Comparison of ENCODE assay signal across 8 cellular contexts in the genomic region with DNA sequence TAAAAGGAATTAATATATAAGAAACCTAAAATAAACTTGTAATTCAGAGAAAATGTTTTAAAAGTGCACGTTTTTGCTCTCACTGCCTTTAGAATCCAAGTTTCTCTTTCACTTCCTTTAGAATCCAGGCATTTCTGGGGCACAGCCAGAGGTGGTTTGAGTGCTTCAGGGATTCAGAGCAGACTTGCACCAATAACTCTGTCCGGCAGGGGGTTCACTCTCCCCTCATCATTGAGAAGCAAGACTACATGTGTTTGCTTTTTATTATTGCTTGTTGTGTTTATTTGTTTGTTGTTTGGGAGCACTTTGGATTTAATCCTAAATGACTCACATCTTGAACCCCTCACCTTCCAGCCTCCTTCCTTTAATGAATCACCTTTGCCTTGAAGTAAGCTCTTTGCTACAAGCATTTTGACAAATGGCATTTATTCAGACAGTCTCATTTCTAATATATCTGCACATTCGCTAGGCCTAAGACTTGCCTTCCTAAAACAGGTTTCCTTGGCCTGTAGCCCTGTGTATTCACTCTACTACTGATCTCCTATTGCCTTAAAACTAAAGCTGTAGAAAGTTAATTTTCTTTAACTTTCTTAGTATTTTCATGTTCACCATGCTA.
DNase-seq lines count a peak whose midpoint lies in the region; ATAC-seq and TF ChIP-seq lines count a peak whose summit lies in the region.

No MANE protein-coding gene starts in this region.

- no peak overlapping the region for H3K4me3 Mint-ChIP-seq in activated naive CD4-positive, alpha-beta T cell treated with anti-CD3 and anti-CD28 coated beads, Interleukin-2, amount 10 ng/mL, durations not matched to agents 7 days and 5 days

- peak; percentile 26 for DNase-seq in activated naive CD4-positive, alpha-beta T cell treated with anti-CD3 and anti-CD28 coated beads, Interleukin-2, amount 10 ng/mL, durations not matched to agents 7 days and 5 days
- no peak for DNase-seq in activated naive CD4-positive, alpha-beta T cell treated with anti-CD3 and anti-CD28 coated beads, Interleukin-2, amount 50 U/mL, for 72 hours (ENCODE audit: low spot score in 2 of 2)
- peak; percentile 33 for DNase-seq in KBM-7
- peak; percentile 92 for DNase-seq in SIG-M5 treated with dmso at 0.1 percent for 504 hours (lab: John Stamatoyannopoulos, UW; ENCODE audit: unreplicated experiment)
- DNase-seq in esophagus squamous epithelium (lab: John Stamatoyannopoulos, UW), result no peak
- DNase-seq in stimulated activated naive CD4-positive, alpha-beta T cell (lab: John Stamatoyannopoulos, UW), result no peak

- no peaks in the 10 kb centered on the region for H4K20me1 ChIP-seq in neural cell (ENCODE audit: insufficient read depth)

- 21 to 23% methylated on average over 3 of the region's 3 CpGs for WGBS in esophagus squamous epithelium, 2 donors

- intact Hi-C loops in esophagus squamous epithelium (cut with DNase I), result no loop called here

- H3K27me3 Mint-ChIP-seq in activated naive CD4-positive, alpha-beta T cell treated with anti-CD3 and anti-CD28 coated beads, Interleukin-2, amount 10 ng/mL, durations not matched to agents 7 days and 5 days, result peaks cover 5% of the 10 kb centered on the region

- H3K9me2 ChIP-seq in neural cell (ENCODE audit: insufficient read depth, low read length), result no peaks in the 10 kb centered on the region

- no peaks in the 10 kb centered on the region for H3K4me1 ChIP-seq in esophagus squamous epithelium

- no peaks in the 10 kb centered on the region for H3K79me2 ChIP-seq in neural cell (replicated peaks; ENCODE audit: insufficient read depth, low read length)

- CTCF ChIA-PET in activated naive CD4-positive, alpha-beta T cell treated with anti-CD3 and anti-CD28 coated beads, Interleukin-2, amount 10 ng/mL, durations not matched to agents 7 days and 5 days (lab: Charles Lee), result interaction anchor here (0.6 to 1.3 kb wide), 2 partner anchors 21 to 66 kb away, joined by 3 read pairs; no protein-coding TSS in a partner anchor

- no peak for TF ChIP-seq EP300 in neural cell (conservative IDR thresholded peaks at IDR 0.05; ENCODE audit: poor library complexity, severe bottlenecking)

- TF ChIP-seq RAD21 in neural cell (conservative IDR thresholded peaks at IDR 0.05), result peak; percentile 76

- no peaks in the 10 kb centered on the region for H3K9me3 Mint-ChIP-seq in activated naive CD4-positive, alpha-beta T cell treated with anti-CD3 and anti-CD28 coated beads, Interleukin-2, amount 10 ng/mL, durations not matched to agents 7 days and 5 days
- no peaks in the 10 kb centered on the region for H3K9me3 Mint-ChIP-seq in activated naive CD4-positive, alpha-beta T cell treated with anti-CD3 and anti-CD28 coated beads, Interleukin-2, amount 50 U/mL, for 72 hours

- ATAC-seq in activated naive CD4-positive, alpha-beta T cell treated with anti-CD3 and anti-CD28 coated beads, Interleukin-2, amount 50 U/mL, for 72 hours, result no peak
- ATAC-seq in HG02763 (IDR thresholded peaks at IDR 0.05; ENCODE audit: unreplicated experiment), result no peak

- H3K27ac ChIP-seq in esophagus squamous epithelium (no peak overlapping the region), neural cell (ENCODE audit: low read length) (no peak overlapping the region)

- H3K27me3 ChIP-seq in esophagus squamous epithelium (no peaks in the 10 kb centered on the region), neural cell (ENCODE audit: insufficient read depth, low read depth, low read length) (no peaks in the 10 kb centered on the region)

- no peak overlapping the region for H3K27ac Mint-ChIP-seq in activated naive CD4-positive, alpha-beta T cell treated with anti-CD3 and anti-CD28 coated beads, Interleukin-2, amount 10 ng/mL, durations not matched to agents 7 days and 5 days
- no peak overlapping the region for H3K27ac Mint-ChIP-seq in activated naive CD4-positive, alpha-beta T cell treated with anti-CD3 and anti-CD28 coated beads, Interleukin-2, amount 50 U/mL, for 72 hours

- H3F3A ChIP-seq in neural cell (ENCODE audit: insufficient read depth, low read length, poor library complexity, severe bottlenecking), result no peaks in the 10 kb centered on the region

- in situ Hi-C loops in KBM-7 (cut with MboI; ENCODE audit: low pct_unique_long_range_greater_than_20kb, low sequenced_read_pairs), result no loop called here

- TF ChIP-seq CTCF in esophagus squamous epithelium (IDR thresholded peaks at IDR 0.05) (peak in 4 of 6 experiments; percentile 18 to 51 (median 36)), neural cell (IDR thresholded peaks at IDR 0.05; ENCODE audit: poor library complexity, severe bottlenecking) (peak; percentile 68)

- no peak overlapping the region for H2AFZ ChIP-seq in neural cell (ENCODE audit: low read depth, low read length)

- no peak overlapping the region for H3K9ac ChIP-seq in neural cell (ENCODE audit: low read length)

- TF ChIP-seq POLR2A in esophagus squamous epithelium (IDR thresholded peaks at IDR 0.05), result no peak

- H3K4me3 ChIP-seq in esophagus squamous epithelium (no peak overlapping the region), neural cell (ENCODE audit: low read length) (no peak overlapping the region)

- H3K4me1 Mint-ChIP-seq in activated naive CD4-positive, alpha-beta T cell treated with anti-CD3 and anti-CD28 coated beads, Interleukin-2, amount 10 ng/mL, durations not matched to agents 7 days and 5 days, result no peaks in the 10 kb centered on the region

- H3K36me3 ChIP-seq in esophagus squamous epithelium (no peaks in the 10 kb centered on the region), neural cell (ENCODE audit: insufficient read depth, low read length) (no peaks in the 10 kb centered on the region)

- no peak overlapping the region for H3K4me2 ChIP-seq in neural cell (ENCODE audit: low read length)

- no peaks in the 10 kb centered on the region for H3K36me3 Mint-ChIP-seq in activated naive CD4-positive, alpha-beta T cell treated with anti-CD3 and anti-CD28 coated beads, Interleukin-2, amount 10 ng/mL, durations not matched to agents 7 days and 5 days
- no peaks in the 10 kb centered on the region for H3K36me3 Mint-ChIP-seq in activated naive CD4-positive, alpha-beta T cell treated with anti-CD3 and anti-CD28 coated beads, Interleukin-2, amount 50 U/mL, for 72 hours

- H3K9me3 ChIP-seq in esophagus squamous epithelium, result no peaks in the 10 kb centered on the region
- no peaks in the 10 kb centered on the region for H3K9me3 ChIP-seq in neural cell (ENCODE audit: low read length)

TF ChIP-seq in neural cell, 6 proteins besides CTCF, POLR2A, EP300 and RAD21:
- no peak for TF ChIP-seq MXI1 (conservative IDR thresholded peaks at IDR 0.05; ENCODE audit: poor library complexity, severe bottlenecking)
- no peak for TF ChIP-seq EZH2 (IDR thresholded peaks at IDR 0.05; ENCODE audit: borderline replicate concordance, insufficient read depth, low read length, poor library complexity, severe bottlenecking)
- TF ChIP-seq SMC3 (conservative IDR thresholded peaks at IDR 0.05; ENCODE audit: poor library complexity), result peak; percentile 77
- no peak for TF ChIP-seq TAF1 (IDR thresholded peaks at IDR 0.05; ENCODE audit: low read depth)
- TF ChIP-seq, protein P1, sequence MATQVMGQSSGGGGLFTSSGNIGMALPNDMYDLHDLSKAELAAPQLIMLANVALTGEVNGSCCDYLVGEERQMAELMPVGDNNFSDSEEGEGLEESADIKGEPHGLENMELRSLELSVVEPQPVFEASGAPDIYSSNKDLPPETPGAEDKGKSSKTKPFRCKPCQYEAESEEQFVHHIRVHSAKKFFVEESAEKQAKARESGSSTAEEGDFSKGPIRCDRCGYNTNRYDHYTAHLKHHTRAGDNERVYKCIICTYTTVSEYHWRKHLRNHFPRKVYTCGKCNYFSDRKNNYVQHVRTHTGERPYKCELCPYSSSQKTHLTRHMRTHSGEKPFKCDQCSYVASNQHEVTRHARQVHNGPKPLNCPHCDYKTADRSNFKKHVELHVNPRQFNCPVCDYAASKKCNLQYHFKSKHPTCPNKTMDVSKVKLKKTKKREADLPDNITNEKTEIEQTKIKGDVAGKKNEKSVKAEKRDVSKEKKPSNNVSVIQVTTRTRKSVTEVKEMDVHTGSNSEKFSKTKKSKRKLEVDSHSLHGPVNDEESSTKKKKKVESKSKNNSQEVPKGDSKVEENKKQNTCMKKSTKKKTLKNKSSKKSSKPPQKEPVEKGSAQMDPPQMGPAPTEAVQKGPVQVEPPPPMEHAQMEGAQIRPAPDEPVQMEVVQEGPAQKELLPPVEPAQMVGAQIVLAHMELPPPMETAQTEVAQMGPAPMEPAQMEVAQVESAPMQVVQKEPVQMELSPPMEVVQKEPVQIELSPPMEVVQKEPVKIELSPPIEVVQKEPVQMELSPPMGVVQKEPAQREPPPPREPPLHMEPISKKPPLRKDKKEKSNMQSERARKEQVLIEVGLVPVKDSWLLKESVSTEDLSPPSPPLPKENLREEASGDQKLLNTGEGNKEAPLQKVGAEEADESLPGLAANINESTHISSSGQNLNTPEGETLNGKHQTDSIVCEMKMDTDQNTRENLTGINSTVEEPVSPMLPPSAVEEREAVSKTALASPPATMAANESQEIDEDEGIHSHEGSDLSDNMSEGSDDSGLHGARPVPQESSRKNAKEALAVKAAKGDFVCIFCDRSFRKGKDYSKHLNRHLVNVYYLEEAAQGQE (IDR thresholded peaks at IDR 0.05; ENCODE audit: borderline replicate concordance), result no peak
TF ChIP-seq in neural cell: peak in this region for 1.

Comparison
In these comparisons a context has a peak if more than half of its experiments do, and no peak if none do; other contexts are left out.
1. DNase-seq: peak in activated naive CD4-positive, alpha-beta T cell treated with anti-CD3 and anti-CD28 coated beads, Interleukin-2, amount 10 ng/mL, durations not matched to agents 7 days and 5 days (single experiment), KBM-7 (single experiment) and SIG-M5 treated with dmso at 0.1 percent for 504 hours (single experiment); none in activated naive CD4-positive, alpha-beta T cell treated with anti-CD3 and anti-CD28 coated beads, Interleukin-2, amount 50 U/mL, for 72 hours (0 of 2), esophagus squamous epithelium (single experiment) and stimulated activated naive CD4-positive, alpha-beta T cell (0 of 6).